ENCODE assay signal across 10 cellular contexts in the genomic region with DNA sequence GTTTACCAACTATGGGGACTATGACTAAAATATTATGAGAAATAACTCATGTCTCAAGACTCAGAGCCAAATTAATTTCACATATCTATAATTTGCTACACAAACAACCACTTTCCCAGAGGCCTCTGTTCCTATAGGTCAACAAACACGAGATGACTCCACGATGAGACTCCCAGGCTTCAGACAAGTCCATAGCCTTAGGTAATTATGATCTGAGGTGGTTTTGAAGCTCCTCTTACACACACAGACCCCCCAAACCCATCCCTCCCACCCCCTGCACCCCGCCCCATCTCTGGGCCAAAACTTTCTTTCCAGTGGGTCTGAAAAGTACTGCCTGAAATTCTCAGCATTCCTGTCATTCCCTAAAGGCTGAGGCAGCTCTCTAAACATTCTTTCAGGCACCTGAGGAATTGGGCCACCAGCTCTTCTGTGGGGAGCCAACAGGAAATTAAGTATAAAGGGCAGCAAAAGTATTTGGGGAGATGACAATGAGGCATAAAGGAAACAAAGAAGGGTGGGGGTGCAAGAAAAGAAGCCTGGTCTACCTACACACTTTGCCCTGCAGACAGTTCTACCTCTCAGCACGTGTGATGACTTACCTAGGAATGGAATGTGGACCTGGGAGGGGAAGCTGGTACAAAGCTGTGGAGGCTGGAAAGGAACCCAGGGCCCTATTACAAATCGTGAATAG.
A peak's percentile ranks its signal among the peaks of the same experiment; 100 is the strongest.
DNase-seq lines count a peak whose midpoint lies in the region; ATAC-seq, FAIRE-seq and TF ChIP-seq lines count a peak whose summit lies in the region.
"Had no signal": no experiment of that assay in that cellular context is flagged by ENCODE, and none has a peak within 500 bp of the region (broad histone marks: within the 10 kb centered on the region; RNA-seq: fewer than 3 reads in every experiment).

No MANE protein-coding gene starts in this region.

- dilution Hi-C loops in keratinocyte (cut with MboI; ENCODE audit: extremely low pct_ligation_motif_present, low sequenced_read_pairs), result no loop called here

- H3K4me3 ChIP-seq in astrocyte (ENCODE audit: insufficient read depth, low read depth, low read length), result no peak overlapping the region
- peak overlapping the region in 1 of 3 experiments; percentile 6 for H3K4me3 ChIP-seq in keratinocyte (ENCODE audit: control insufficient read depth in 2 of 3, extremely low read depth in 1 of 3, insufficient read depth in 2 of 3, low read depth in 1 of 3, low read length in 3 of 3)
- H3K4me3 ChIP-seq in upper lobe of right lung, result no peak overlapping the region

- peak overlapping the region; percentile 61 for H3K9ac ChIP-seq in astrocyte (ENCODE audit: low read length)
- peak overlapping the region; percentile 54 for H3K9ac ChIP-seq in keratinocyte (ENCODE audit: control insufficient read depth, extremely low read depth, insufficient read depth, low read length)

- H3K27ac Mint-ChIP-seq in astrocyte (ENCODE audit: unreplicated experiment) (peak overlapping the region; percentile 97), immature natural killer cell (no peak overlapping the region)

- no peak overlapping the region for H2AFZ ChIP-seq in astrocyte (ENCODE audit: low read depth, low read length)
- no peak overlapping the region for H2AFZ ChIP-seq in keratinocyte (ENCODE audit: control insufficient read depth, low read length)

- H4K20me1 ChIP-seq in astrocyte (ENCODE audit: insufficient read depth, low read length), result no peaks in the 10 kb centered on the region
- H4K20me1 ChIP-seq in keratinocyte (ENCODE audit: control insufficient read depth, extremely low read depth, insufficient read depth, low read length), result no peaks in the 10 kb centered on the region

- peak; percentile 87 for FAIRE-seq in astrocyte (lab: Jason Lieb, UNC)
- peak; percentile 95 for FAIRE-seq in keratinocyte (lab: Jason Lieb, UNC)
- no peak for FAIRE-seq in GM12891 (lab: Jason Lieb, UNC)
- FAIRE-seq: A204.1 had no signal

- H3K4me3 Mint-ChIP-seq in astrocyte (ENCODE audit: unreplicated experiment) (no peak overlapping the region), immature natural killer cell (no peak overlapping the region)
- H3K4me3 Mint-ChIP-seq: brain had no signal

- H3K4me2 ChIP-seq in astrocyte (ENCODE audit: low read length) (peak overlapping the region; percentile 53), keratinocyte (ENCODE audit: control insufficient read depth, extremely low read depth, insufficient read depth, low read depth, low read length) (peak overlapping the region; percentile 68)

- H3K27me3 ChIP-seq in astrocyte (ENCODE audit: insufficient read depth, low read length) (no peaks in the 10 kb centered on the region), keratinocyte (ENCODE audit: control insufficient read depth, extremely low read depth, insufficient read depth, low read length) (no peaks in the 10 kb centered on the region), upper lobe of right lung (no peaks in the 10 kb centered on the region)

- DNase-seq in NCI-H2196 (lab: John Stamatoyannopoulos, UW; ENCODE audit: unreplicated experiment) (peak; percentile 7), NCI-H2196 treated with DMSO at 0.1 percent for 48 hours (lab: John Stamatoyannopoulos, UW; ENCODE audit: unreplicated experiment) (no peak), astrocyte (ENCODE audit: low read depth) (peak; percentile 92), keratinocyte (ENCODE audit: low read depth, low spot score) (peak; percentile 96), upper lobe of right lung (no peak), immature natural killer cell (no peak), GM12891 (ENCODE audit: insufficient read length, low spot score) (no peak)

- intact Hi-C loops in upper lobe of right lung (cut with DNase I), result no loop called here

- H3K36me3 ChIP-seq in astrocyte (ENCODE audit: insufficient read depth, low read length) (peaks cover 3% of the 10 kb centered on the region), keratinocyte (ENCODE audit: control insufficient read depth in 2 of 2, extremely low read depth in 1 of 2, insufficient read depth in 2 of 2, low read length in 2 of 2) (peaks cover 0 to under 1% of the 10 kb centered on the region in 2 experiments), upper lobe of right lung (no peaks in the 10 kb centered on the region)

- H3K27ac ChIP-seq in astrocyte (ENCODE audit: low read depth, low read length) (peak overlapping the region; percentile 85), keratinocyte (ENCODE audit: control insufficient read depth, insufficient read depth, low read length) (peak overlapping the region; percentile 80), upper lobe of right lung (peak overlapping the region; percentile 53)

- ATAC-seq in upper lobe of right lung, result peak; percentile 94
- ATAC-seq in GM18520 (IDR thresholded peaks at IDR 0.05; ENCODE audit: unreplicated experiment), result no peak

- H3K9me3 Mint-ChIP-seq in astrocyte (ENCODE audit: unreplicated experiment) (peaks cover 9% of the 10 kb centered on the region), immature natural killer cell (no peaks in the 10 kb centered on the region)
- H3K9me3 Mint-ChIP-seq: brain had no signal

- H3K36me3 Mint-ChIP-seq in astrocyte (ENCODE audit: low read depth, unreplicated experiment) (peaks cover 13% of the 10 kb centered on the region), immature natural killer cell (no peaks in the 10 kb centered on the region)
- H3K36me3 Mint-ChIP-seq: brain had no signal

- no peak for TF ChIP-seq POLR2A in GM12891 (IDR thresholded peaks at IDR 0.05; ENCODE audit: low read depth, low read length)

- H3K27me3 Mint-ChIP-seq in astrocyte (ENCODE audit: low read depth, unreplicated experiment), result no peaks in the 10 kb centered on the region
- H3K27me3 Mint-ChIP-seq in immature natural killer cell (ENCODE audit: low read depth in 3 of 3), result peaks cover 0 to 2% (median 0%) of the 10 kb centered on the region in 3 donors
- H3K27me3 Mint-ChIP-seq: brain had no signal

- H3K9me3 ChIP-seq in astrocyte (ENCODE audit: insufficient read depth, low read depth, low read length) (no peaks in the 10 kb centered on the region), keratinocyte (ENCODE audit: control insufficient read depth, low read depth, low read length) (peaks cover 13% of the 10 kb centered on the region), upper lobe of right lung (no peaks in the 10 kb centered on the region)

- H3K79me2 ChIP-seq in astrocyte (ENCODE audit: insufficient read depth, low read length) (no peaks in the 10 kb centered on the region), keratinocyte (ENCODE audit: control insufficient read depth, insufficient read depth, low read length) (no peaks in the 10 kb centered on the region)

- H3K4me1 ChIP-seq in astrocyte (ENCODE audit: insufficient read depth, low read length) (peaks cover 43% of the 10 kb centered on the region), keratinocyte (ENCODE audit: control insufficient read depth, extremely low read depth, insufficient read depth, low read length) (peaks cover 25% of the 10 kb centered on the region), upper lobe of right lung (peaks cover 23% of the 10 kb centered on the region)

- H3K4me1 Mint-ChIP-seq in astrocyte (ENCODE audit: low read depth, unreplicated experiment) (peaks cover 60% of the 10 kb centered on the region), immature natural killer cell (no peaks in the 10 kb centered on the region)
- H3K4me1 Mint-ChIP-seq: brain had no signal

- no peaks in the 10 kb centered on the region for H3K9me1 ChIP-seq in keratinocyte (ENCODE audit: control insufficient read depth, extremely low read depth, insufficient read depth, low read length)

- TF ChIP-seq CTCF in astrocyte (IDR thresholded peaks at IDR 0.05; ENCODE audit: insufficient read depth, low read depth, low read length) (no peak), keratinocyte (optimal IDR thresholded peaks at IDR 0.05 in 1 of 3, IDR thresholded peaks at IDR 0.05 in 1 of 3, conservative IDR thresholded peaks at IDR 0.05 in 1 of 3; ENCODE audit: extremely low read depth in 1 of 3, insufficient read depth in 2 of 3, low read length in 3 of 3) (no peak), upper lobe of right lung (IDR thresholded peaks at IDR 0.05) (no peak)

TF ChIP-seq in GM12891, 5 proteins besides CTCF, POLR2A, EP300 and RAD21:
- TF ChIP-seq SPI1 (IDR thresholded peaks at IDR 0.05; ENCODE audit: low read depth, low read length) (no peak), POU2F2 (IDR thresholded peaks at IDR 0.05; ENCODE audit: low read depth, low read length) (no peak), TAF1 (IDR thresholded peaks at IDR 0.05; ENCODE audit: low read depth, low read length) (no peak), POLR2AphosphoS5 (IDR thresholded peaks at IDR 0.05; ENCODE audit: low read depth, low read length) (no peak), PAX5 (IDR thresholded peaks at IDR 0.05; ENCODE audit: insufficient read depth, low read length, severe bottlenecking) (no peak)

Comparison
In these comparisons a context has a peak if more than half of its experiments do, and no peak if none do; other contexts are left out.
1. DNase-seq: peak in NCI-H2196 (single experiment), astrocyte (single experiment) and keratinocyte (single experiment); none in NCI-H2196 treated with DMSO at 0.1 percent for 48 hours (single experiment), upper lobe of right lung (single experiment), immature natural killer cell (0 of 3) and GM12891 (single experiment).
2. Peak in every context shown above with its lines, with median percentiles within 50 percentile points of each other: H3K27ac ChIP-seq.